1 cellular context compared by ENCODE assay signal in the genomic region with DNA sequence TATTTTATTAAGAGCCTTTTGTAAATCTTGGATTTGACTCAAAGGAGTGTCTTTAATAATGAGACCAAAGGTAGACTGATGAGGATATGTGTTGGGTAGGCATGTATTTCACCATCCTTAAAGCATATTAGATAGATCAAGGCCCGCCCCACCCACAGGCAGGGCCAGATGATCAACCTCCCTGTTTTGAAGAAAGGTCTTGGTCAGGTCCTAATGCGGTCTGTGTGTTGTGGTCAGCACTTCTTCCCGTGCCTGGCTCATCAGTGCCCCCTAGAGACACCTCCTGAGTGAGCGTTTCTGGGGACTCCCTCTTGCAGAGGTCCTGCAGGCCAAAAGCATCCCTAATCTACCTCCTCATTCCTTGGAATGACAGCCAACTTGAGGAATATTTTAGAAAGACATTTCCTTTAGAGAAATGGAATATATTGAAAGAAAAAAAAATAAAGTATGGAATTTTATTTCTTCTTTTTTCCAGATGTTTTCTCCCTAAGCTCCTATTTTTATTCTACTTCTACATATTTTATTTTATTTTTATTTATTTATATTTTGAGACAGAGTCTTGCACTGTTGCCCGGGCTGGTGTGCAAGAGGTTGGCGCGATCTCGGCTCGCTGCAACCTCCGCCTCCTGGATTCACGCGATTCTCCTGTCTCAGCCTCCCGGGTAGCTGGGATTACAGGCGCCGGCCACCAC.
TF ChIP-seq lines count a peak whose summit lies in the region.

No MANE protein-coding gene starts in this region.

TF ChIP-seq in HepG2, 621 proteins besides CTCF, POLR2A, EP300 and RAD21 (continued from another document):
- TF ChIP-seq, protein P1, sequence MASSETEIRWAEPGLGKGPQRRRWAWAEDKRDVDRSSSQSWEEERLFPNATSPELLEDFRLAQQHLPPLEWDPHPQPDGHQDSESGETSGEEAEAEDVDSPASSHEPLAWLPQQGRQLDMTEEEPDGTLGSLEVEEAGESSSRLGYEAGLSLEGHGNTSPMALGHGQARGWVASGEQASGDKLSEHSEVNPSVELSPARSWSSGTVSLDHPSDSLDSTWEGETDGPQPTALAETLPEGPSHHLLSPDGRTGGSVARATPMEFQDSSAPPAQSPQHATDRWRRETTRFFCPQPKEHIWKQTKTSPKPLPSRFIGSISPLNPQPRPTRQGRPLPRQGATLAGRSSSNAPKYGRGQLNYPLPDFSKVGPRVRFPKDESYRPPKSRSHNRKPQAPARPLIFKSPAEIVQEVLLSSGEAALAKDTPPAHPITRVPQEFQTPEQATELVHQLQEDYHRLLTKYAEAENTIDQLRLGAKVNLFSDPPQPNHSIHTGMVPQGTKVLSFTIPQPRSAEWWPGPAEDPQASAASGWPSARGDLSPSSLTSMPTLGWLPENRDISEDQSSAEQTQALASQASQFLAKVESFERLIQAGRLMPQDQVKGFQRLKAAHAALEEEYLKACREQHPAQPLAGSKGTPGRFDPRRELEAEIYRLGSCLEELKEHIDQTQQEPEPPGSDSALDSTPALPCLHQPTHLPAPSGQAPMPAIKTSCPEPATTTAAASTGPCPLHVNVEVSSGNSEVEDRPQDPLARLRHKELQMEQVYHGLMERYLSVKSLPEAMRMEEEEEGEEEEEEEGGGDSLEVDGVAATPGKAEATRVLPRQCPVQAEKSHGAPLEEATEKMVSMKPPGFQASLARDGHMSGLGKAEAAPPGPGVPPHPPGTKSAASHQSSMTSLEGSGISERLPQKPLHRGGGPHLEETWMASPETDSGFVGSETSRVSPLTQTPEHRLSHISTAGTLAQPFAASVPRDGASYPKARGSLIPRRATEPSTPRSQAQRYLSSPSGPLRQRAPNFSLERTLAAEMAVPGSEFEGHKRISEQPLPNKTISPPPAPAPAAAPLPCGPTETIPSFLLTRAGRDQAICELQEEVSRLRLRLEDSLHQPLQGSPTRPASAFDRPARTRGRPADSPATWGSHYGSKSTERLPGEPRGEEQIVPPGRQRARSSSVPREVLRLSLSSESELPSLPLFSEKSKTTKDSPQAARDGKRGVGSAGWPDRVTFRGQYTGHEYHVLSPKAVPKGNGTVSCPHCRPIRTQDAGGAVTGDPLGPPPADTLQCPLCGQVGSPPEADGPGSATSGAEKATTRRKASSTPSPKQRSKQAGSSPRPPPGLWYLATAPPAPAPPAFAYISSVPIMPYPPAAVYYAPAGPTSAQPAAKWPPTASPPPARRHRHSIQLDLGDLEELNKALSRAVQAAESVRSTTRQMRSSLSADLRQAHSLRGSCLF (CRISPR knock-in tag; IDR thresholded peaks at IDR 0.05; ENCODE audit: borderline replicate concordance): no peak
- TF ChIP-seq ELK4 (CRISPR knock-in tag; IDR thresholded peaks at IDR 0.05; ENCODE audit: borderline replicate concordance): no peak
- no peak for TF ChIP-seq JUNB (CRISPR knock-in tag; IDR thresholded peaks at IDR 0.05; ENCODE audit: borderline replicate concordance)
- no peak for TF ChIP-seq ZSCAN22 (CRISPR knock-in tag; IDR thresholded peaks at IDR 0.05)
- no peak for TF ChIP-seq ZNF773 (CRISPR knock-in tag; IDR thresholded peaks at IDR 0.05; ENCODE audit: borderline replicate concordance)
- no peak for TF ChIP-seq ZC3H13 (CRISPR knock-in tag; IDR thresholded peaks at IDR 0.05)
- TF ChIP-seq TBP (CRISPR knock-in tag; IDR thresholded peaks at IDR 0.05): no peak
- TF ChIP-seq NKX3-1 (CRISPR knock-in tag; IDR thresholded peaks at IDR 0.05): no peak
- TF ChIP-seq BRCA1 (CRISPR knock-in tag; IDR thresholded peaks at IDR 0.05): no peak
- no peak; the same call in 1 of the 2 replicates for TF ChIP-seq YEATS4 (CRISPR knock-in tag; IDR thresholded peaks at IDR 0.05; ENCODE audit: borderline replicate concordance)
- no peak for TF ChIP-seq ZSCAN21 (CRISPR knock-in tag; IDR thresholded peaks at IDR 0.05; ENCODE audit: borderline replicate concordance)
- TF ChIP-seq ZNF12 (CRISPR knock-in tag; IDR thresholded peaks at IDR 0.05): no peak
- TF ChIP-seq ELF1 (CRISPR knock-in tag; IDR thresholded peaks at IDR 0.05): no peak
- TF ChIP-seq, protein P2, sequence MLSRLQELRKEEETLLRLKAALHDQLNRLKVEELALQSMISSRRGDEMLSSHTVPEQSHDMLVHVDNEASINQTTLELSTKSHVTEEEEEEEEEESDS (CRISPR knock-in tag; IDR thresholded peaks at IDR 0.05; ENCODE audit: borderline replicate concordance): no peak
- TF ChIP-seq, protein P3, sequence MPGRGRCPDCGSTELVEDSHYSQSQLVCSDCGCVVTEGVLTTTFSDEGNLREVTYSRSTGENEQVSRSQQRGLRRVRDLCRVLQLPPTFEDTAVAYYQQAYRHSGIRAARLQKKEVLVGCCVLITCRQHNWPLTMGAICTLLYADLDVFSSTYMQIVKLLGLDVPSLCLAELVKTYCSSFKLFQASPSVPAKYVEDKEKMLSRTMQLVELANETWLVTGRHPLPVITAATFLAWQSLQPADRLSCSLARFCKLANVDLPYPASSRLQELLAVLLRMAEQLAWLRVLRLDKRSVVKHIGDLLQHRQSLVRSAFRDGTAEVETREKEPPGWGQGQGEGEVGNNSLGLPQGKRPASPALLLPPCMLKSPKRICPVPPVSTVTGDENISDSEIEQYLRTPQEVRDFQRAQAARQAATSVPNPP (CRISPR knock-in tag; IDR thresholded peaks at IDR 0.05): no peak
- TF ChIP-seq ESRRA (CRISPR knock-in tag; IDR thresholded peaks at IDR 0.05; ENCODE audit: low read depth): no peak
- no peak for TF ChIP-seq TERF1 (CRISPR knock-in tag; IDR thresholded peaks at IDR 0.05)
- TF ChIP-seq, protein P4, sequence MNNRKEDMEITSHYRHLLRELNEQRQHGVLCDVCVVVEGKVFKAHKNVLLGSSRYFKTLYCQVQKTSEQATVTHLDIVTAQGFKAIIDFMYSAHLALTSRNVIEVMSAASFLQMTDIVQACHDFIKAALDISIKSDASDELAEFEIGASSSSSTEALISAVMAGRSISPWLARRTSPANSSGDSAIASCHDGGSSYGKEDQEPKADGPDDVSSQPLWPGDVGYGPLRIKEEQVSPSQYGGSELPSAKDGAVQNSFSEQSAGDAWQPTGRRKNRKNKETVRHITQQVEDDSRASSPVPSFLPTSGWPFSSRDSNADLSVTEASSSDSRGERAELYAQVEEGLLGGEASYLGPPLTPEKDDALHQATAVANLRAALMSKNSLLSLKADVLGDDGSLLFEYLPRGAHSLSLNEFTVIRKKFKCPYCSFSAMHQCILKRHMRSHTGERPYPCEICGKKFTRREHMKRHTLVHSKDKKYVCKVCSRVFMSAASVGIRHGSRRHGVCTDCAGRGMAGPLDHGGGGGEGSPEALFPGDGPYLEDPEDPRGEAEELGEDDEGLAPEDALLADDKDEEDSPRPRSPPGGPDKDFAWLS (CRISPR knock-in tag; IDR thresholded peaks at IDR 0.05; ENCODE audit: borderline replicate concordance): no peak
- TF ChIP-seq NFYC (CRISPR knock-in tag; IDR thresholded peaks at IDR 0.05): no peak; the same call in 1 of the 2 replicates
- TF ChIP-seq TOE1 (CRISPR knock-in tag; IDR thresholded peaks at IDR 0.05): no peak
- no peak for TF ChIP-seq RBAK (CRISPR knock-in tag; IDR thresholded peaks at IDR 0.05)
- no peak for TF ChIP-seq ATM (IDR thresholded peaks at IDR 0.05; ENCODE audit: borderline replicate concordance)
- TF ChIP-seq, protein P5, sequence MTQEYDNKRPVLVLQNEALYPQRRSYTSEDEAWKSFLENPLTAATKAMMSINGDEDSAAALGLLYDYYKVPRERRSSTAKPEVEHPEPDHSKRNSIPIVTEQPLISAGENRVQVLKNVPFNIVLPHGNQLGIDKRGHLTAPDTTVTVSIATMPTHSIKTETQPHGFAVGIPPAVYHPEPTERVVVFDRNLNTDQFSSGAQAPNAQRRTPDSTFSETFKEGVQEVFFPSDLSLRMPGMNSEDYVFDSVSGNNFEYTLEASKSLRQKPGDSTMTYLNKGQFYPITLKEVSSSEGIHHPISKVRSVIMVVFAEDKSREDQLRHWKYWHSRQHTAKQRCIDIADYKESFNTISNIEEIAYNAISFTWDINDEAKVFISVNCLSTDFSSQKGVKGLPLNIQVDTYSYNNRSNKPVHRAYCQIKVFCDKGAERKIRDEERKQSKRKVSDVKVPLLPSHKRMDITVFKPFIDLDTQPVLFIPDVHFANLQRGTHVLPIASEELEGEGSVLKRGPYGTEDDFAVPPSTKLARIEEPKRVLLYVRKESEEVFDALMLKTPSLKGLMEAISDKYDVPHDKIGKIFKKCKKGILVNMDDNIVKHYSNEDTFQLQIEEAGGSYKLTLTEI (CRISPR knock-in tag; conservative IDR thresholded peaks at IDR 0.05): no peak
- no peak for TF ChIP-seq ARNT (IDR thresholded peaks at IDR 0.05)
- peak; percentile 34; the same call in 1 of the 2 replicates for TF ChIP-seq ERF (CRISPR knock-in tag; IDR thresholded peaks at IDR 0.05)
- TF ChIP-seq, protein P6, sequence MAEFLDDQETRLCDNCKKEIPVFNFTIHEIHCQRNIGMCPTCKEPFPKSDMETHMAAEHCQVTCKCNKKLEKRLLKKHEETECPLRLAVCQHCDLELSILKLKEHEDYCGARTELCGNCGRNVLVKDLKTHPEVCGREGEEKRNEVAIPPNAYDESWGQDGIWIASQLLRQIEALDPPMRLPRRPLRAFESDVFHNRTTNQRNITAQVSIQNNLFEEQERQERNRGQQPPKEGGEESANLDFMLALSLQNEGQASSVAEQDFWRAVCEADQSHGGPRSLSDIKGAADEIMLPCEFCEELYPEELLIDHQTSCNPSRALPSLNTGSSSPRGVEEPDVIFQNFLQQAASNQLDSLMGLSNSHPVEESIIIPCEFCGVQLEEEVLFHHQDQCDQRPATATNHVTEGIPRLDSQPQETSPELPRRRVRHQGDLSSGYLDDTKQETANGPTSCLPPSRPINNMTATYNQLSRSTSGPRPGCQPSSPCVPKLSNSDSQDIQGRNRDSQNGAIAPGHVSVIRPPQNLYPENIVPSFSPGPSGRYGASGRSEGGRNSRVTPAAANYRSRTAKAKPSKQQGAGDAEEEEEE (CRISPR knock-in tag; IDR thresholded peaks at IDR 0.05; ENCODE audit: borderline replicate concordance): no peak
- TF ChIP-seq ZNF781 (CRISPR knock-in tag; IDR thresholded peaks at IDR 0.05; ENCODE audit: borderline replicate concordance, not compliant biosample characterization): no peak
- TF ChIP-seq, protein P7, sequence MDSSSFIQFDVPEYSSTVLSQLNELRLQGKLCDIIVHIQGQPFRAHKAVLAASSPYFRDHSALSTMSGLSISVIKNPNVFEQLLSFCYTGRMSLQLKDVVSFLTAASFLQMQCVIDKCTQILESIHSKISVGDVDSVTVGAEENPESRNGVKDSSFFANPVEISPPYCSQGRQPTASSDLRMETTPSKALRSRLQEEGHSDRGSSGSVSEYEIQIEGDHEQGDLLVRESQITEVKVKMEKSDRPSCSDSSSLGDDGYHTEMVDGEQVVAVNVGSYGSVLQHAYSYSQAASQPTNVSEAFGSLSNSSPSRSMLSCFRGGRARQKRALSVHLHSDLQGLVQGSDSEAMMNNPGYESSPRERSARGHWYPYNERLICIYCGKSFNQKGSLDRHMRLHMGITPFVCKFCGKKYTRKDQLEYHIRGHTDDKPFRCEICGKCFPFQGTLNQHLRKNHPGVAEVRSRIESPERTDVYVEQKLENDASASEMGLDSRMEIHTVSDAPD (CRISPR knock-in tag; IDR thresholded peaks at IDR 0.05): no peak
- TF ChIP-seq ZBTB25 (CRISPR knock-in tag; IDR thresholded peaks at IDR 0.05): peak; percentile 75; the same call in 1 of the 2 replicates
- TF ChIP-seq, protein P8, sequence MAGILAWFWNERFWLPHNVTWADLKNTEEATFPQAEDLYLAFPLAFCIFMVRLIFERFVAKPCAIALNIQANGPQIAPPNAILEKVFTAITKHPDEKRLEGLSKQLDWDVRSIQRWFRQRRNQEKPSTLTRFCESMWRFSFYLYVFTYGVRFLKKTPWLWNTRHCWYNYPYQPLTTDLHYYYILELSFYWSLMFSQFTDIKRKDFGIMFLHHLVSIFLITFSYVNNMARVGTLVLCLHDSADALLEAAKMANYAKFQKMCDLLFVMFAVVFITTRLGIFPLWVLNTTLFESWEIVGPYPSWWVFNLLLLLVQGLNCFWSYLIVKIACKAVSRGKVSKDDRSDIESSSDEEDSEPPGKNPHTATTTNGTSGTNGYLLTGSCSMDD (CRISPR knock-in tag; IDR thresholded peaks at IDR 0.05): no peak
- no peak for TF ChIP-seq CHCHD3 (CRISPR knock-in tag; IDR thresholded peaks at IDR 0.05)
- no peak for TF ChIP-seq ETV6 (CRISPR knock-in tag; conservative IDR thresholded peaks at IDR 0.05)
- TF ChIP-seq MYNN (CRISPR knock-in tag; IDR thresholded peaks at IDR 0.05; ENCODE audit: low read depth): no peak
- TF ChIP-seq SUZ12 (IDR thresholded peaks at IDR 0.05; ENCODE audit: low read depth, low read length): no peak
- TF ChIP-seq NFYB (CRISPR knock-in tag; IDR thresholded peaks at IDR 0.05): no peak
TF ChIP-seq in HepG2: peak in this region for 105.
